15 cellular contexts compared by ENCODE assay signal in genomic region chr17:10270258-10270657, GRCh38.
"Had no signal": no experiment of that assay in that cellular context is flagged by ENCODE, and none has a peak within 500 bp of the region (broad histone marks: within the 10 kb centered on the region; RNA-seq: fewer than 3 reads in every experiment).

No MANE protein-coding gene starts in this region.

- H2AFZ ChIP-seq: neural progenitor cell had no signal

- H3K27me3 ChIP-seq: neural progenitor cell, pancreas, spleen, upper lobe of left lung had no signal

- H3K4me3 ChIP-seq: neural progenitor cell, pancreas, spleen, upper lobe of left lung had no signal

- H3K4me2 ChIP-seq: neural progenitor cell had no signal

- H3K36me3 ChIP-seq: neural progenitor cell, pancreas, spleen, upper lobe of left lung had no signal

- H3K9ac ChIP-seq: neural progenitor cell had no signal

- FAIRE-seq: keratinocyte, pancreas had no signal

- ATAC-seq: activated T-helper 17 cell treated with anti-CD3 and anti-CD28 coated beads, Interleukin-2, amount 50 U/mL, for 72 hours; stimulated activated naive CD8-positive, alpha-beta T cell treated with anti-CD3 and anti-CD28 coated beads, Interleukin-15, Interleukin-2, amounts not matched to agents 100 U/mL and 50 U/mL, for 24 hours; T-helper 17 cell had no signal

- DNase-seq: activated CD4-positive, alpha-beta T cell treated with anti-CD3 and anti-CD28 coated beads, Interleukin-2, amount 10 ng/mL, durations not matched to agents 7 days and 5 days; activated CD4-positive, CD25-positive, alpha-beta regulatory T cell; activated CD8-positive, alpha-beta memory T cell treated with anti-CD3 and anti-CD28 coated beads for 24 hours; activated naive CD4-positive, alpha-beta T cell treated with anti-CD3 and anti-CD28 coated beads, Interleukin-2, amount 10 ng/mL, durations not matched to agents 7 days and 5 days; central memory CD4-positive, alpha-beta T cell; cortex of kidney; effector memory CD4-positive, alpha-beta T cell; pancreas; spleen; stimulated activated naive CD8-positive, alpha-beta T cell treated with anti-CD3 and anti-CD28 coated beads, Interleukin-15, Interleukin-2, amounts not matched to agents 100 U/mL and 50 U/mL, for 24 hours; T-helper 17 cell; upper lobe of left lung had no signal

- H3K4me1 ChIP-seq: neural progenitor cell, pancreas, upper lobe of left lung had no signal

- H3K9me3 ChIP-seq: pancreas, spleen, upper lobe of left lung had no signal

- H3K27ac ChIP-seq: neural progenitor cell, pancreas, spleen, upper lobe of left lung had no signal
